ENCODE assay signal across 11 cellular contexts in genomic region chr6:160036790-160037206, GRCh38.
DNase-seq lines count a peak whose midpoint lies in the region; ATAC-seq and TF ChIP-seq lines count a peak whose summit lies in the region.
"Had no signal": no experiment of that assay in that cellular context is flagged by ENCODE, and none has a peak within 500 bp of the region (broad histone marks: within the 10 kb centered on the region; RNA-seq: fewer than 3 reads in every experiment).

No MANE protein-coding gene starts in this region.

- intact Hi-C loops in right cardiac atrium (cut with DNase I), result loop anchor here in 2 of 4 donors (10.0 kb wide), 2 partner anchors 62 to 72 kb away; partner anchors contain the start of gene IGF2R (in 1 of the 2)

- H3K4me1 ChIP-seq in right cardiac atrium (ENCODE audit: control insufficient read depth, insufficient read depth, low read length) (peaks cover 4% of the 10 kb centered on the region), thoracic aorta (ENCODE audit: control insufficient read depth in 1 of 2, low read depth in 2 of 2) (peaks cover 3 to 27% of the 10 kb centered on the region in 2 donors), smooth muscle cell (ENCODE audit: low read depth) (no peaks in the 10 kb centered on the region)

- no peaks in the 10 kb centered on the region for H3K79me2 ChIP-seq in smooth muscle cell (ENCODE audit: low read depth)

- WGBS in right cardiac atrium, result 56% methylated on average over 4 of the region's 4 CpGs
- WGBS in smooth muscle cell (ENCODE audit: low lambda C conversion rate), result 96% methylated on average over 4 of the region's 4 CpGs

- H3K4me3 ChIP-seq in brain microvascular endothelial cell (ENCODE audit: low read depth, low read length) (no peak overlapping the region), right cardiac atrium (ENCODE audit: low read length) (no peak overlapping the region), thoracic aorta (no peak overlapping the region), smooth muscle cell (no peak overlapping the region)

- peaks cover 4% of the 10 kb centered on the region for H3K36me3 Mint-ChIP-seq in glutamatergic neuron (ENCODE audit: unreplicated experiment)

- no peaks in the 10 kb centered on the region for H3K9me3 Mint-ChIP-seq in glutamatergic neuron (ENCODE audit: unreplicated experiment)

- TF ChIP-seq CTCF in brain microvascular endothelial cell (IDR thresholded peaks at IDR 0.05; ENCODE audit: low read depth, low read length, missing control alignments) (no peak), thoracic aorta (IDR thresholded peaks at IDR 0.05) (no peak), smooth muscle cell (IDR thresholded peaks at IDR 0.05; ENCODE audit: borderline replicate concordance, insufficient read depth, poor library complexity, severe bottlenecking) (no peak), glutamatergic neuron (IDR thresholded peaks at IDR 0.05; ENCODE audit: partially characterized antibody, unreplicated experiment) (no peak)

- peaks cover 4% of the 10 kb centered on the region for H3F3A ChIP-seq in smooth muscle cell (ENCODE audit: low read depth)

- no peak overlapping the region for H3K27ac Mint-ChIP-seq in glutamatergic neuron (ENCODE audit: unreplicated experiment)

- H3K4me2 ChIP-seq in smooth muscle cell, result no peak overlapping the region

- H3K9me3 ChIP-seq in right cardiac atrium (ENCODE audit: control insufficient read depth, low read length), result no peaks in the 10 kb centered on the region
- no peaks in the 10 kb centered on the region for H3K9me3 ChIP-seq in thoracic aorta
- H3K9me3 ChIP-seq in smooth muscle cell (replicated peaks; ENCODE audit: low read depth), result no peaks in the 10 kb centered on the region

- in situ Hi-C loops in brain microvascular endothelial cell (cut with HindIII; ENCODE audit: low pct_ligation_motif_present, low sequenced_read_pairs), result no loop called here

- H3K27me3 ChIP-seq in brain microvascular endothelial cell (replicated peaks) (no peaks in the 10 kb centered on the region), right cardiac atrium (ENCODE audit: control insufficient read depth, insufficient read depth) (no peaks in the 10 kb centered on the region), thoracic aorta (replicated peaks; ENCODE audit: insufficient read depth) (no peaks in the 10 kb centered on the region), smooth muscle cell (ENCODE audit: low read depth) (no peaks in the 10 kb centered on the region)

- no peaks in the 10 kb centered on the region for H3K27me3 Mint-ChIP-seq in glutamatergic neuron (ENCODE audit: unreplicated experiment)

- ATAC-seq in right cardiac atrium (peak; percentile 72 to 76), thoracic aorta (ENCODE audit: insufficient number of reproducible peaks, low FRiP score, low read depth) (no peak), GM18498 (IDR thresholded peaks at IDR 0.05; ENCODE audit: unreplicated experiment) (no peak)

- no peak overlapping the region for H3K4me3 Mint-ChIP-seq in glutamatergic neuron (ENCODE audit: unreplicated experiment)

- DNase-seq in LHCN-M2 (ENCODE audit: low read depth) (peak; percentile 82), brain microvascular endothelial cell (peak; percentile 74), right cardiac atrium (peak in 2 of 3 donors; percentile 55 to 67), thoracic aorta (ENCODE audit: low spot score) (no peak), DMS 273 (lab: John Stamatoyannopoulos, UW; ENCODE audit: unreplicated experiment) (no peak), smooth muscle cell (lab: John Stamatoyannopoulos, UW; ENCODE audit: unreplicated experiment) (no peak), glutamatergic neuron (no peak)
- DNase-seq: activated CD8-positive, alpha-beta memory T cell treated with anti-CD3 and anti-CD28 coated beads, Interleukin-2, amount 50 U/mL, for 4 hours; GDM1; NCI-H510A had no signal

- H3K27ac ChIP-seq in brain microvascular endothelial cell (peak overlapping the region; percentile 40), right cardiac atrium (ENCODE audit: low read length) (no peak overlapping the region), thoracic aorta (peak overlapping the region; percentile 15 to 51), smooth muscle cell (ENCODE audit: low read depth) (no peak overlapping the region)

- no peaks in the 10 kb centered on the region for H4K20me1 ChIP-seq in smooth muscle cell (ENCODE audit: low read depth)

- no peak overlapping the region for H2AFZ ChIP-seq in smooth muscle cell (ENCODE audit: low read depth)

- H3K36me3 ChIP-seq in brain microvascular endothelial cell (replicated peaks) (peaks cover 19% of the 10 kb centered on the region), thoracic aorta (peaks cover 30% of the 10 kb centered on the region), smooth muscle cell (ENCODE audit: low read depth) (no peaks in the 10 kb centered on the region)

- H3K9ac ChIP-seq in smooth muscle cell (ENCODE audit: low read depth), result no peak overlapping the region

- no peaks in the 10 kb centered on the region for H3K4me1 Mint-ChIP-seq in glutamatergic neuron (ENCODE audit: low read depth, unreplicated experiment)

Comparison
In these comparisons a context has a peak if more than half of its experiments do, and no peak if none do; other contexts are left out.
1. DNase-seq: peak in LHCN-M2 (single experiment), brain microvascular endothelial cell (single experiment) and right cardiac atrium (2 of 3); none in thoracic aorta (single experiment), DMS 273 (single experiment), smooth muscle cell (single experiment) and glutamatergic neuron (single experiment).
2. H3K27ac ChIP-seq: peak in brain microvascular endothelial cell (single experiment) and thoracic aorta (2 of 2); none in right cardiac atrium (single experiment) and smooth muscle cell (single experiment).
3. ATAC-seq: peak in right cardiac atrium (2 of 2); none in thoracic aorta (single experiment) and GM18498 (single experiment).